In the genomic region with DNA sequence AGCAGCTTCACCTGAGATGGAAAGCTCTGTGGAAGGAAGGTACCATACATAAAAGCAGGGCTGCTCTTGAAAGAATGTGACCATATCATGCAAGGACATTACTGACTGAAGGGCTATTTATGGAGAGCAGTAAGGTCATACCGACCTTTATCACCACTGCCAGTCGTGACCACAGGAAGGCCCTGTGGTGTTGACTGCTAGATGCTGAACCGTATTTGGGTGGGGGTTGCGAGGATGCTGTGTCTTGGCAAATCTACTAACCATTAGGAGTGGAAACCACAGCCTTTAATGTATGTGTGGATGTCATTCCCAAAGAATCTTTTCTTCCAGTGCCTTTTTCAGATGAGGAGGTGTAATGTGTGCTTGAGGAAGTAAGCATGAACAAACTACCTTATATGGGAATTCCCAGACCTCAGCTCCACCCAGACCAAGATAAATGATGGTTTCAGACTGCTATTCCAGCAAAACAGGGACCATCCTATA, we compare ENCODE assay signal across 8 cellular contexts.
DNase-seq lines count a peak whose midpoint lies in the region; ATAC-seq, FAIRE-seq and TF ChIP-seq lines count a peak whose summit lies in the region.

No MANE protein-coding gene starts in this region.

- H3K4me3 Mint-ChIP-seq in osteocyte (ENCODE audit: unreplicated experiment) = no peak overlapping the region

- no peaks in the 10 kb centered on the region for H3K27me3 Mint-ChIP-seq in osteocyte (ENCODE audit: unreplicated experiment)

- peak; percentile 5 for DNase-seq in RKO (ENCODE audit: low spot score)
- DNase-seq in endothelial cell of umbilical vein (ENCODE audit: low read depth, low spot score) = peak; percentile 89
- DNase-seq in osteocyte (ENCODE audit: extremely low spot score, unreplicated experiment) = no peak
- DNase-seq in T-helper 9 cell = no peak
- DNase-seq in amygdala (lab: John Stamatoyannopoulos, UW) = no peak
- DNase-seq in DMS114 treated with DMSO at 0.1 percent for 48 hours (lab: John Stamatoyannopoulos, UW; ENCODE audit: unreplicated experiment) = no peak

- H2AFZ ChIP-seq in endothelial cell of umbilical vein (ENCODE audit: low read depth, low read length) = no peak overlapping the region

- peak overlapping the region; percentile 99 for H3K27ac ChIP-seq in endothelial cell of umbilical vein (ENCODE audit: insufficient read depth, low read depth, low read length)

- POLR2A ChIA-PET in endothelial cell of umbilical vein (lab: Charles Lee) = interaction anchor here (1.4 to 2.1 kb wide), 4 partner anchors 9 to 42 kb away, joined by 3 to 7 read pairs (median 6); no protein-coding TSS in a partner anchor

- H3K27ac Mint-ChIP-seq in osteocyte (ENCODE audit: unreplicated experiment) = peak overlapping the region; percentile 95

- FAIRE-seq in endothelial cell of umbilical vein (lab: Jason Lieb, UNC) = no peak

- peak overlapping the region; percentile 77 for H3K4me2 ChIP-seq in endothelial cell of umbilical vein (ENCODE audit: insufficient read depth, low read length)

- H3K27me3 ChIP-seq in endothelial cell of umbilical vein (ENCODE audit: control insufficient read depth in 2 of 2, insufficient read depth in 2 of 2, low read length in 2 of 2) = no peaks in the 10 kb centered on the region

- no peak overlapping the region for H3K4me3 ChIP-seq in endothelial cell of umbilical vein (replicated peaks in 1 of 3; ENCODE audit: insufficient read depth in 1 of 3, low read depth in 1 of 3, low read length in 3 of 3)

- CTCF ChIA-PET in endothelial cell of umbilical vein (lab: Charles Lee) = interaction anchor here (3.4 to 3.8 kb wide), 2 partner anchors 11 to 42 kb away, joined by 25 to 42 read pairs; no protein-coding TSS in a partner anchor

- ATAC-seq in GM18517 (IDR thresholded peaks at IDR 0.05; ENCODE audit: unreplicated experiment) = peak; percentile 45
- peak; percentile 35 for ATAC-seq in HG03025 (IDR thresholded peaks at IDR 0.05; ENCODE audit: low FRiP score, unreplicated experiment)

- no peak for TF ChIP-seq CTCF in endothelial cell of umbilical vein (IDR thresholded peaks at IDR 0.05; ENCODE audit: extremely low read depth in 1 of 2, insufficient read depth in 1 of 2, low read depth in 1 of 2, low read length in 2 of 2)
- no peak for TF ChIP-seq CTCF in osteocyte (IDR thresholded peaks at IDR 0.05)

- H3K4me1 ChIP-seq in endothelial cell of umbilical vein (ENCODE audit: control insufficient read depth, extremely low read depth, insufficient read depth, low read length) = peaks cover 53% of the 10 kb centered on the region

- H3K36me3 Mint-ChIP-seq in osteocyte (ENCODE audit: unreplicated experiment) = peaks cover 2% of the 10 kb centered on the region

- H3K9me3 ChIP-seq in endothelial cell of umbilical vein (replicated peaks; ENCODE audit: control insufficient read depth, insufficient read depth, low read length) = no peaks in the 10 kb centered on the region

- no peaks in the 10 kb centered on the region for H4K20me1 ChIP-seq in endothelial cell of umbilical vein (replicated peaks; ENCODE audit: control insufficient read depth, extremely low read depth, insufficient read depth, low read length)

- dilution Hi-C loops in endothelial cell of umbilical vein (cut with MboI; ENCODE audit: extremely low pct_ligation_motif_present, low sequenced_read_pairs) = no loop called here

- H3K9me1 ChIP-seq in endothelial cell of umbilical vein (replicated peaks; ENCODE audit: control insufficient read depth, extremely low read depth, insufficient read depth, low read length) = no peaks in the 10 kb centered on the region

- peaks cover 72% of the 10 kb centered on the region for H3K4me1 Mint-ChIP-seq in osteocyte (ENCODE audit: unreplicated experiment)

- H3K9me3 Mint-ChIP-seq in osteocyte (ENCODE audit: unreplicated experiment) = peaks cover 5% of the 10 kb centered on the region

- BruUV-seq in endothelial cell of umbilical vein (replicated peaks; lab: Mats Ljungman, UMichigan) = no TSS peak

- H3K9ac ChIP-seq in endothelial cell of umbilical vein (replicated peaks; ENCODE audit: extremely low read depth, insufficient read depth, low read length) = peak overlapping the region; percentile 97

- no peaks in the 10 kb centered on the region for H3K36me3 ChIP-seq in endothelial cell of umbilical vein (ENCODE audit: control insufficient read depth in 2 of 2, extremely low read depth in 1 of 2, insufficient read depth in 2 of 2, low read length in 2 of 2)

- intact Hi-C loops in endothelial cell of umbilical vein (cut with micrococcal nuclease) = loop anchor here (1.0 to 2.0 kb wide), 5 partner anchors 9 to 228 kb away; partner anchors contain the start of gene LIMS1

- H3K79me2 ChIP-seq in endothelial cell of umbilical vein (ENCODE audit: control insufficient read depth, insufficient read depth, low read length) = peaks cover 35% of the 10 kb centered on the region

- peak; percentile 93 for TF ChIP-seq POLR2A in endothelial cell of umbilical vein (IDR thresholded peaks at IDR 0.05; ENCODE audit: low read depth, low read length)

TF ChIP-seq in endothelial cell of umbilical vein, 7 proteins besides CTCF, POLR2A, EP300 and RAD21:
- TF ChIP-seq, protein P1, sequence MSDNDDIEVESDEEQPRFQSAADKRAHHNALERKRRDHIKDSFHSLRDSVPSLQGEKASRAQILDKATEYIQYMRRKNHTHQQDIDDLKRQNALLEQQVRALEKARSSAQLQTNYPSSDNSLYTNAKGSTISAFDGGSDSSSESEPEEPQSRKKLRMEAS (IDR thresholded peaks at IDR 0.05; ENCODE audit: insufficient read depth, insufficient read length) = no peak
- TF ChIP-seq JUN (IDR thresholded peaks at IDR 0.05; ENCODE audit: borderline replicate concordance, insufficient read depth, insufficient read length, low read depth) (peak; percentile 74), MYC (IDR thresholded peaks at IDR 0.05; ENCODE audit: low read depth, low read length) (peak; percentile 6), POLR2AphosphoS5 (IDR thresholded peaks at IDR 0.05; ENCODE audit: insufficient read depth, low read depth, low read length) (peak; percentile 98), GATA2 (IDR thresholded peaks at IDR 0.05; ENCODE audit: insufficient read depth, insufficient read length, low read depth, low read length) (peak; percentile 96), EZH2 (IDR thresholded peaks at IDR 0.05; ENCODE audit: borderline replicate concordance, low read depth, low read length, severe bottlenecking) (no peak), FOS (IDR thresholded peaks at IDR 0.05; ENCODE audit: borderline replicate concordance, insufficient read depth, low read length) (peak; percentile 59)
TF ChIP-seq in endothelial cell of umbilical vein: peak in this region for 5.

Comparison
In these comparisons a context has a peak if more than half of its experiments do, and no peak if none do; other contexts are left out.
1. DNase-seq: peak in RKO (single experiment) and endothelial cell of umbilical vein (single experiment); none in osteocyte (single experiment), T-helper 9 cell (single experiment), amygdala (0 of 56) and DMS114 treated with DMSO at 0.1 percent for 48 hours (single experiment).